In the genomic region with DNA sequence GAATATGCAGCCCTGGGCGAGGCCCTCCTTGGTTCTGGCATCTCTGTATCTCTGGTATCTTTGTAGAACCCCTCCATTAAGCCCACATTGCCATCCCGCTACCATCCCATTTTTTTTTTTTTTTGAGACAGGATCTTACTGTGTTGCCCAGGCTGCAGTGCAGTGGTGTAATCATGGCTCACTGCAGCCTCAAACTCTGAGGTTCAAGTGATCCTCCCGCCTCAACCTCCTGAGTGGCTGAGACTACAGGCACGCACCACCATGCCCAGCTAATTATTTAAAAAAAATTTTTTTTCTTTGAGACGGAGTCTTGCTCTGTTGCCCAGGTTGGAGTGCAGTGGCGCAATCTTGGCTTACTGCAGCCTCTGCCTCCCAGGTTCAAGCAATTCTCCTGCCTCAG, we compare ENCODE assay signal across 4 cellular contexts. TPM values are rescaled to one million over a fixed set of nuclear protein-coding genes. Genes with fewer than 3 reads are reported as not detected.
"Had no signal": no experiment of that assay in that cellular context is flagged by ENCODE, and none has a peak within 500 bp of the region (broad histone marks: within the 10 kb centered on the region; RNA-seq: fewer than 3 reads in every experiment).

No MANE protein-coding gene starts in this region.

RNA-seq across cellular contexts. Expression of gene BTBD19, which starts 16.1 kb away (rescaled TPM):
- polyA plus RNA-seq: IgD-negative memory B cell had no signal

RNA-seq across cellular contexts. Expression of gene DYNLT4, which starts 17.2 kb away (rescaled TPM):
- total RNA-seq: GM23248, H7 had no signal
- polyA plus RNA-seq: IgD-negative memory B cell had no signal

RNA-seq across cellular contexts. Expression of gene BEST4, which starts 36.4 kb away (rescaled TPM):
- total RNA-seq: H4 had no signal
